ENCODE assay signal across 24 cellular contexts in the genomic region with DNA sequence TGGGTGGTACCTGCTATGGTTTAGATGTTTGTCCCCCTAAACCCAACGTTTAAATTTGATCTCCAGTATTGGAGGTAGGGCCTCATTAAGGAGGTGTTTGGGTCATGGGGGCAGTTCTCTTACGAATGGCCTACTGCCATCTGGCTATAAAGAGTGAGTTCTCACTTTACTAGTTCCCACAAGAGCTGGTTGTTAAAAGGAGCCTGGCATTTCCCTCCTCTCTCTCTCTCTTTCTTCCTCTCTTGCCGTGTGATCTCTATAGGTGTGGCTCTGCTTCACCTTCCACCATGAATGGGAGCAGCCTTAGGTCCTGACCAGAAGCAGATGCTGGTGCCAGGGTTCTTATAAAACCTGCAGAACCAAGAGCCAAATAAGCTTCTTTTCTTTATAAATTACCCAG.
A peak's percentile ranks its signal among the peaks of the same experiment; 100 is the strongest.
DNase-seq lines count a peak whose midpoint lies in the region; TF ChIP-seq lines count a peak whose summit lies in the region.
"Had no signal": no experiment of that assay in that cellular context is flagged by ENCODE, and none has a peak within 500 bp of the region (broad histone marks: within the 10 kb centered on the region; RNA-seq: fewer than 3 reads in every experiment).

No MANE protein-coding gene starts in this region.

- H3K27ac Mint-ChIP-seq in nephron progenitor cell = peak overlapping the region; percentile 6
- H3K27ac Mint-ChIP-seq: B cell; CD14-positive monocyte; CD4-positive, alpha-beta memory T cell; CD4-positive, alpha-beta T cell; CD4-positive, CD25-positive, alpha-beta regulatory T cell; CD8-positive, alpha-beta memory T cell; CD8-positive, alpha-beta T cell had no signal

- H3K4me1 Mint-ChIP-seq in nephron progenitor cell = peaks cover 4% of the 10 kb centered on the region
- H3K4me1 Mint-ChIP-seq: B cell; CD14-positive monocyte; CD4-positive, alpha-beta memory T cell; CD4-positive, CD25-positive, alpha-beta regulatory T cell; CD8-positive, alpha-beta memory T cell had no signal

- no peak for DNase-seq in nephron progenitor cell
- DNase-seq in SIG-M5 treated with dmso at 0.1 percent for 504 hours (lab: John Stamatoyannopoulos, UW; ENCODE audit: unreplicated experiment) = no peak
- DNase-seq: 8988T; ACHN; AML-193; BE2C; C1 segment of cervical spinal cord; Caco-2; Calu3; CD4-positive, alpha-beta memory T cell; CD4-positive, alpha-beta T cell; CD4-positive, CD25-positive, alpha-beta regulatory T cell; CD8-positive, alpha-beta memory T cell; CD8-positive, alpha-beta T cell; COR-L47; DMS 273 treated with DMSO at 0.1 percent for 48 hours; DMS153; DMS53; DMS79; DMS79 treated with DMSO at 0.1 percent for 48 hours; DND-41; EL had no signal

- H3K27me3 Mint-ChIP-seq in nephron progenitor cell (ENCODE audit: low read depth, poor library complexity) = no peaks in the 10 kb centered on the region
- H3K27me3 Mint-ChIP-seq: B cell; CD4-positive, alpha-beta memory T cell; CD4-positive, alpha-beta T cell; CD4-positive, CD25-positive, alpha-beta regulatory T cell; CD8-positive, alpha-beta memory T cell had no signal

- TF ChIP-seq CTCF in nephron progenitor cell (IDR thresholded peaks at IDR 0.05) = no peak

- peaks cover 9% of the 10 kb centered on the region for H3K9me3 Mint-ChIP-seq in nephron progenitor cell

- H3K4me3 Mint-ChIP-seq in nephron progenitor cell = no peak overlapping the region
- H3K4me3 Mint-ChIP-seq: B cell; CD14-positive monocyte; CD4-positive, alpha-beta memory T cell; CD4-positive, alpha-beta T cell; CD4-positive, CD25-positive, alpha-beta regulatory T cell; CD8-positive, alpha-beta memory T cell; CD8-positive, alpha-beta T cell had no signal

- H3K36me3 Mint-ChIP-seq in nephron progenitor cell (ENCODE audit: low read depth) = no peaks in the 10 kb centered on the region
- H3K36me3 Mint-ChIP-seq: CD14-positive monocyte; CD4-positive, alpha-beta memory T cell; CD4-positive, CD25-positive, alpha-beta regulatory T cell; CD8-positive, alpha-beta memory T cell; CD8-positive, alpha-beta T cell had no signal
